In the genomic region with DNA sequence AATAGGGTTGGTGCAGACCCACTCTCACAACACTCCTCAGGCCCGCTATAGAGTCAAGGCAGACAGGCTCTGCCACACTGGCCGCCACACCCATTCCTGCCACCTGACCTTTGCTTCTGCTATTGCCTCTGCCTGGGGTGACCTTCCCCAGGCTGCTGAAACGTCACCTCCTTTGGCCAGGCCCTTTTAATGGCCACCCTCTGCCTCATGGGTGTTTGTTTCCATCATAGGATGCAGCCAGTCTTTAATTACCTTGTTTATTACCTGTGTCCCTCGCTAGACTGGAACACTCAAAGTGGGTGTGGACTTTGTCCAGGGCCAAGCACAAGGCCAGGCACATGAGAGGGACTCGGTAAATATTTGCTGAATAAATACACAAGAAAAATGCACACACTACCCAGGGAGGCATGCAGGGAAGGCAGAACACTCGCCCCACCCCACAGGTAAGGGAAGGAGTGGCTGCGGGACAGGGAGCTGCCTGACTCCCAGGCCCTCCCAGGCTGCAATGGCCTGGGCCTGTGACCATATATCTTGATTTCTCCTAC, we compare ENCODE assay signal across 1 cellular context.
TF ChIP-seq lines count a peak whose summit lies in the region.

No MANE protein-coding gene starts in this region.

TF ChIP-seq in HCT116, 20 proteins besides CTCF, POLR2A, EP300 and RAD21 (continued from another document):
- TF ChIP-seq, protein P1, sequence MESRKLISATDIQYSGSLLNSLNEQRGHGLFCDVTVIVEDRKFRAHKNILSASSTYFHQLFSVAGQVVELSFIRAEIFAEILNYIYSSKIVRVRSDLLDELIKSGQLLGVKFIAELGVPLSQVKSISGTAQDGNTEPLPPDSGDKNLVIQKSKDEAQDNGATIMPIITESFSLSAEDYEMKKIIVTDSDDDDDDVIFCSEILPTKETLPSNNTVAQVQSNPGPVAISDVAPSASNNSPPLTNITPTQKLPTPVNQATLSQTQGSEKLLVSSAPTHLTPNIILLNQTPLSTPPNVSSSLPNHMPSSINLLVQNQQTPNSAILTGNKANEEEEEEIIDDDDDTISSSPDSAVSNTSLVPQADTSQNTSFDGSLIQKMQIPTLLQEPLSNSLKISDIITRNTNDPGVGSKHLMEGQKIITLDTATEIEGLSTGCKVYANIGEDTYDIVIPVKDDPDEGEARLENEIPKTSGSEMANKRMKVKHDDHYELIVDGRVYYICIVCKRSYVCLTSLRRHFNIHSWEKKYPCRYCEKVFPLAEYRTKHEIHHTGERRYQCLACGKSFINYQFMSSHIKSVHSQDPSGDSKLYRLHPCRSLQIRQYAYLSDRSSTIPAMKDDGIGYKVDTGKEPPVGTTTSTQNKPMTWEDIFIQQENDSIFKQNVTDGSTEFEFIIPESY (IDR thresholded peaks at IDR 0.05; ENCODE audit: extremely low read depth, insufficient replicate concordance, low read length), result no peak
- TF ChIP-seq FOSL1 (IDR thresholded peaks at IDR 0.05; ENCODE audit: low read depth), result no peak
- TF ChIP-seq, protein P2, sequence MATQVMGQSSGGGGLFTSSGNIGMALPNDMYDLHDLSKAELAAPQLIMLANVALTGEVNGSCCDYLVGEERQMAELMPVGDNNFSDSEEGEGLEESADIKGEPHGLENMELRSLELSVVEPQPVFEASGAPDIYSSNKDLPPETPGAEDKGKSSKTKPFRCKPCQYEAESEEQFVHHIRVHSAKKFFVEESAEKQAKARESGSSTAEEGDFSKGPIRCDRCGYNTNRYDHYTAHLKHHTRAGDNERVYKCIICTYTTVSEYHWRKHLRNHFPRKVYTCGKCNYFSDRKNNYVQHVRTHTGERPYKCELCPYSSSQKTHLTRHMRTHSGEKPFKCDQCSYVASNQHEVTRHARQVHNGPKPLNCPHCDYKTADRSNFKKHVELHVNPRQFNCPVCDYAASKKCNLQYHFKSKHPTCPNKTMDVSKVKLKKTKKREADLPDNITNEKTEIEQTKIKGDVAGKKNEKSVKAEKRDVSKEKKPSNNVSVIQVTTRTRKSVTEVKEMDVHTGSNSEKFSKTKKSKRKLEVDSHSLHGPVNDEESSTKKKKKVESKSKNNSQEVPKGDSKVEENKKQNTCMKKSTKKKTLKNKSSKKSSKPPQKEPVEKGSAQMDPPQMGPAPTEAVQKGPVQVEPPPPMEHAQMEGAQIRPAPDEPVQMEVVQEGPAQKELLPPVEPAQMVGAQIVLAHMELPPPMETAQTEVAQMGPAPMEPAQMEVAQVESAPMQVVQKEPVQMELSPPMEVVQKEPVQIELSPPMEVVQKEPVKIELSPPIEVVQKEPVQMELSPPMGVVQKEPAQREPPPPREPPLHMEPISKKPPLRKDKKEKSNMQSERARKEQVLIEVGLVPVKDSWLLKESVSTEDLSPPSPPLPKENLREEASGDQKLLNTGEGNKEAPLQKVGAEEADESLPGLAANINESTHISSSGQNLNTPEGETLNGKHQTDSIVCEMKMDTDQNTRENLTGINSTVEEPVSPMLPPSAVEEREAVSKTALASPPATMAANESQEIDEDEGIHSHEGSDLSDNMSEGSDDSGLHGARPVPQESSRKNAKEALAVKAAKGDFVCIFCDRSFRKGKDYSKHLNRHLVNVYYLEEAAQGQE (IDR thresholded peaks at IDR 0.05; ENCODE audit: low read depth), result no peak
- TF ChIP-seq SIN3A (IDR thresholded peaks at IDR 0.05; ENCODE audit: low read depth), result no peak
- TF ChIP-seq EGR1 (IDR thresholded peaks at IDR 0.05; ENCODE audit: low read depth), result no peak
- no peak for TF ChIP-seq ZFX (IDR thresholded peaks at IDR 0.05)
- TF ChIP-seq SRF (IDR thresholded peaks at IDR 0.05; ENCODE audit: low read depth), result no peak
- TF ChIP-seq, protein P3, sequence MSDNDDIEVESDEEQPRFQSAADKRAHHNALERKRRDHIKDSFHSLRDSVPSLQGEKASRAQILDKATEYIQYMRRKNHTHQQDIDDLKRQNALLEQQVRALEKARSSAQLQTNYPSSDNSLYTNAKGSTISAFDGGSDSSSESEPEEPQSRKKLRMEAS (IDR thresholded peaks at IDR 0.05), result no peak
- no peak for TF ChIP-seq EZH2 (IDR thresholded peaks at IDR 0.05)
- no peak for TF ChIP-seq CBX3 (IDR thresholded peaks at IDR 0.05; ENCODE audit: low read depth)
